In genomic region chrX:100413231-100413630, GRCh38 we compare ENCODE assay signal across 9 cellular contexts. TPM values are rescaled to one million over a fixed set of nuclear protein-coding genes. Genes with fewer than 3 reads are reported as not detected.
A peak's percentile ranks its signal among the peaks of the same experiment; 100 is the strongest.
DNase-seq lines count a peak whose midpoint lies in the region; ATAC-seq, FAIRE-seq and TF ChIP-seq lines count a peak whose summit lies in the region.
"Had no signal": no experiment of that assay in that cellular context is flagged by ENCODE, and none has a peak within 500 bp of the region (broad histone marks: within the 10 kb centered on the region; RNA-seq: fewer than 3 reads in every experiment).

No MANE protein-coding gene starts in this region.

- no peak overlapping the region for H2BK20ac ChIP-seq in IMR-90 (ENCODE audit: low read depth, low read length)

- peaks cover 0 to 4% (median 0%) of the 10 kb centered on the region in 11 donors for H3K9me3 Mint-ChIP-seq in naive thymus-derived CD4-positive, alpha-beta T cell

- H3K36me3 ChIP-seq in IMR-90 (ENCODE audit: control insufficient read depth, insufficient read depth, low read length), result no peaks in the 10 kb centered on the region
- H3K36me3 ChIP-seq in naive thymus-derived CD4-positive, alpha-beta T cell (ENCODE audit: control insufficient read depth in 2 of 3, insufficient read depth in 3 of 3, low read length in 3 of 3), result no peaks in the 10 kb centered on the region

- peaks cover 0 to 32% (median 14%) of the 10 kb centered on the region in 7 donors for H3K4me1 Mint-ChIP-seq in naive thymus-derived CD4-positive, alpha-beta T cell

- peaks cover 21% of the 10 kb centered on the region for H3K27me3 ChIP-seq in IMR-90 (ENCODE audit: control insufficient read depth, insufficient read depth, low read length)
- no peaks in the 10 kb centered on the region for H3K27me3 ChIP-seq in naive thymus-derived CD4-positive, alpha-beta T cell (ENCODE audit: control insufficient read depth in 2 of 2, insufficient read depth in 2 of 2, low read length in 2 of 2)

- H3K4me3 Mint-ChIP-seq in naive thymus-derived CD4-positive, alpha-beta T cell, result peak overlapping the region in 7 of 10 donors; percentile 1 to 51 (median 5)

- H4K8ac ChIP-seq in IMR-90 (ENCODE audit: low read depth in 2 of 2, low read length in 2 of 2), result no peak overlapping the region

- H3K27me3 Mint-ChIP-seq in naive thymus-derived CD4-positive, alpha-beta T cell, result peaks cover 15 to 48% (median 29%) of the 10 kb centered on the region in 5 donors

- H3K4me1 ChIP-seq in IMR-90 (ENCODE audit: control insufficient read depth, insufficient read depth, low read length), result no peaks in the 10 kb centered on the region
- H3K4me1 ChIP-seq in naive thymus-derived CD4-positive, alpha-beta T cell (ENCODE audit: control insufficient read depth in 2 of 2, insufficient read depth in 2 of 2, low read length in 2 of 2), result no peaks in the 10 kb centered on the region

- H2AFZ ChIP-seq in IMR-90 (replicated peaks; ENCODE audit: low read length, poor library complexity), result no peak overlapping the region

- H3K4ac ChIP-seq in IMR-90 (ENCODE audit: low read depth, low read length), result no peak overlapping the region

- H3K27ac Mint-ChIP-seq in naive thymus-derived CD4-positive, alpha-beta T cell, result no peak overlapping the region

- H4K20me1 ChIP-seq in IMR-90 (ENCODE audit: insufficient read depth, low read length), result no peaks in the 10 kb centered on the region

- POLR2A ChIA-PET in IMR-90 (lab: Charles Lee; ENCODE audit: unreplicated experiment), result no interaction called here
- POLR2A ChIA-PET in naive thymus-derived CD4-positive, alpha-beta T cell (lab: Charles Lee), result no interaction called here

- no peak overlapping the region for H2BK15ac ChIP-seq in IMR-90 (ENCODE audit: low read depth, low read length)

- H3K23ac ChIP-seq in IMR-90 (ENCODE audit: low read depth, low read length), result no peak overlapping the region

- in situ Hi-C loops in IMR-90 (cut with MboI; ENCODE audit: low sequenced_read_pairs), result no loop called here

- TF ChIP-seq RAD21 in IMR-90 (IDR thresholded peaks at IDR 0.05; ENCODE audit: low read length), result peak; percentile 61

- no peaks in the 10 kb centered on the region for H3K36me3 Mint-ChIP-seq in naive thymus-derived CD4-positive, alpha-beta T cell

- no peak overlapping the region for H3K14ac ChIP-seq in IMR-90 (replicated peaks; ENCODE audit: low read depth, low read length)

- intact Hi-C loops in IMR-90 (cut with micrococcal nuclease), result no loop called here
- intact Hi-C loops in naive thymus-derived CD4-positive, alpha-beta T cell (cut with micrococcal nuclease), result no loop called here

- H2BK120ac ChIP-seq in IMR-90 (ENCODE audit: low read depth, low read length), result no peak overlapping the region

- no peak overlapping the region for H4K91ac ChIP-seq in IMR-90 (ENCODE audit: insufficient read depth, low read depth, low read length)

- dilution Hi-C loops in IMR-90 (cut with HindIII; ENCODE audit: low sequenced_read_pairs, unreplicated experiment), result no loop called here

- no peak overlapping the region for H3K9ac ChIP-seq in IMR-90 (ENCODE audit: low read depth, low read length)

- H2AK5ac ChIP-seq in IMR-90 (ENCODE audit: low read depth, low read length), result no peak overlapping the region

- no peak overlapping the region for H3K18ac ChIP-seq in IMR-90 (ENCODE audit: low read depth, low read length)

- no peak for TF ChIP-seq POLR2A in IMR-90 (IDR thresholded peaks at IDR 0.05; ENCODE audit: low read depth, low read length)

- peak; percentile 57 for TF ChIP-seq CTCF in IMR-90 (conservative IDR thresholded peaks at IDR 0.05; ENCODE audit: low read depth, low read length)

- no peak overlapping the region for H2AK9ac ChIP-seq in IMR-90 (replicated peaks; ENCODE audit: low read depth, low read length, poor library complexity)

- H3K56ac ChIP-seq in IMR-90 (ENCODE audit: extremely low read depth, insufficient read depth, low read length), result no peak overlapping the region

- no peak overlapping the region for H4K5ac ChIP-seq in IMR-90 (ENCODE audit: low read depth, low read length)

- H3K79me1 ChIP-seq in IMR-90 (ENCODE audit: low read depth in 1 of 2, low read length in 2 of 2), result no peaks in the 10 kb centered on the region

- 0% methylated on average over 1 of the region's 5 CpGs; no CpG with 5 or more reads in 1 of the 2 experiments for WGBS in IMR-90 (ENCODE audit: extremely low coverage in 2 of 2, insufficient read length in 1 of 2), 2 experiments

- peak; percentile 37 for ATAC-seq in GM19468 (IDR thresholded peaks at IDR 0.05; ENCODE audit: extremely low read depth, unreplicated experiment)
- peak; percentile 81 for ATAC-seq in IMR-90 (ENCODE audit: low read depth)
- ATAC-seq in naive thymus-derived CD4-positive, alpha-beta T cell, result peak; percentile 48
- ATAC-seq in activated CD4-positive, CD25-positive, alpha-beta regulatory T cell treated with anti-CD3 and anti-CD28 coated beads, Interleukin-2, amount 50 U/mL, for 24 hours, result no peak

- FAIRE-seq in RCC 7860 (lab: Jason Lieb, UNC) (peak; percentile 51), endometrium (lab: Jason Lieb, UNC) (peak; percentile 64)
- FAIRE-seq: G401.6 had no signal

- no peak overlapping the region for H3K4me2 ChIP-seq in IMR-90 (ENCODE audit: low read depth, low read length)

- H3K9me3 ChIP-seq in IMR-90 (ENCODE audit: control insufficient read depth, insufficient read depth, low read length), result peaks cover 1% of the 10 kb centered on the region; the same call in 1 of the 2 replicates
- no peaks in the 10 kb centered on the region for H3K9me3 ChIP-seq in naive thymus-derived CD4-positive, alpha-beta T cell (ENCODE audit: control insufficient read depth in 2 of 3, low read length in 3 of 3)

- no peak overlapping the region for H3K4me3 ChIP-seq in IMR-90 (ENCODE audit: insufficient read depth, low read depth, low read length)
- H3K4me3 ChIP-seq in naive thymus-derived CD4-positive, alpha-beta T cell (ENCODE audit: low read length), result no peak overlapping the region

- no peaks in the 10 kb centered on the region for H3K9me1 ChIP-seq in IMR-90 (ENCODE audit: insufficient read depth, low read length)

- no peak overlapping the region for H2BK5ac ChIP-seq in IMR-90 (ENCODE audit: low read depth, low read length, poor library complexity, severe bottlenecking)

- CTCF ChIA-PET in IMR-90 (lab: Yijun Ruan, JAX), result no interaction called here
- CTCF ChIA-PET in naive thymus-derived CD4-positive, alpha-beta T cell (lab: Charles Lee), result no interaction called here

- no TSS peak for BruUV-seq in IMR-90 (replicated peaks; lab: Mats Ljungman, UMichigan)

- DNase-seq in NCI-H2081 (lab: John Stamatoyannopoulos, UW) (peak; percentile 64 to 66), NCI-H2081 treated with DMSO at 0.1 percent for 48 hours (lab: John Stamatoyannopoulos, UW) (no peak), IMR-90 (peak; percentile 48), RCC 7860 (ENCODE audit: low spot score) (peak; percentile 21)
- peak in 3 of 9 donors; percentile 24 to 25 (median 25) for DNase-seq in naive thymus-derived CD4-positive, alpha-beta T cell

- no peak overlapping the region for H3K27ac ChIP-seq in IMR-90 (ENCODE audit: insufficient read depth, low read length)
- H3K27ac ChIP-seq in naive thymus-derived CD4-positive, alpha-beta T cell (ENCODE audit: low read depth, low read length), result no peak overlapping the region

TF ChIP-seq in IMR-90, 13 proteins besides CTCF, POLR2A, EP300 and RAD21:
- no peak for TF ChIP-seq FOS (IDR thresholded peaks at IDR 0.05; ENCODE audit: low read depth, low read length)
- TF ChIP-seq RCOR1 (IDR thresholded peaks at IDR 0.05; ENCODE audit: insufficient replicate concordance, low read length), result no peak
- no peak for TF ChIP-seq NFE2L2 (IDR thresholded peaks at IDR 0.05; ENCODE audit: low read depth, low read length)
- no peak for TF ChIP-seq BHLHE40 (IDR thresholded peaks at IDR 0.05; ENCODE audit: low read depth, low read length)
- peak; percentile 24; the same call in 1 of the 2 replicates for TF ChIP-seq SMC3 (IDR thresholded peaks at IDR 0.05; ENCODE audit: low read depth, low read length)
- no peak for TF ChIP-seq MAFK (IDR thresholded peaks at IDR 0.05; ENCODE audit: low read depth, low read length)
TF ChIP-seq in IMR-90: peak in this region for 1.

RNA-seq across cellular contexts. Expression of gene PCDH19, which starts 3.2 kb away (rescaled TPM):
- total RNA-seq in IMR-90 (2012; rRNA removed), result not detected in 2 replicates
- polyA plus RNA-seq in IMR-90 (2012; rRNA removed), result not detected in 2 replicates
- polyA plus RNA-seq in IMR-90 (2012; cell fraction: cytosol; rRNA removed), result under 0.01 TPM in 2 replicates
- 0.01 and 0.02 TPM in 2 replicates for polyA plus RNA-seq in IMR-90 (2012; cell fraction: nucleus; rRNA removed; ENCODE audit: low replicate concordance)
- under 1 TPM in 3 of 5 experiments, not detected in 2; 0.05 TPM for total RNA-seq in naive thymus-derived CD4-positive, alpha-beta T cell
- polyA plus RNA-seq in naive thymus-derived CD4-positive, alpha-beta T cell, result not detected

Comparison
In these comparisons a context has a peak if more than half of its experiments do, and no peak if none do; other contexts are left out.
1. ATAC-seq: peak in GM19468 (single experiment), IMR-90 (single experiment) and naive thymus-derived CD4-positive, alpha-beta T cell (single experiment); none in activated CD4-positive, CD25-positive, alpha-beta regulatory T cell treated with anti-CD3 and anti-CD28 coated beads, Interleukin-2, amount 50 U/mL, for 24 hours (0 of 2).